ENCODE assay signal across 9 cellular contexts in the genomic region with DNA sequence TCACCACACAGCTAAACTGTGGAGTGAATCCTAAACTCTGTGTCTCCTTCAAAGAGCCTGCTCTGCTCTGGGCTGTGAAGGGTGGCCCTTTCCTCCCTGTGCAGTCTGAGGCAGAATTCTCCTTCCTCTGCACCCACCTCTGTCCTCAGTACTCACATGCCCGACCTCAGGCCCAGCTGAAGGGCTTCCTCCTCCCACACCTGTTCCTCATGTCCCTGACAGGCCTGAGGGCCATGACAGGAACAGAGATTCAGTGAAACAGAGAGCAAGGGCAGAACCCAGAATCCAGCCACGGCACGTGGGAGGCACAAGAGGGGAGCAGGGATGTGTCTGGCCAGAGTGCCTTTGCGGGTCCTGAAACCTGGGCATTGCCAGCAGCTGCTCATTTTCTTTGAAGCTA. TPM values are rescaled to one million over a fixed set of nuclear protein-coding genes. Genes with fewer than 3 reads are reported as not detected.
DNase-seq lines count a peak whose midpoint lies in the region; ATAC-seq and TF ChIP-seq lines count a peak whose summit lies in the region.
"Had no signal": no experiment of that assay in that cellular context is flagged by ENCODE, and none has a peak within 500 bp of the region (broad histone marks: within the 10 kb centered on the region; RNA-seq: fewer than 3 reads in every experiment).

No MANE protein-coding gene starts in this region.

- peak overlapping the region; percentile 26 for H2BK15ac ChIP-seq in mesenchymal stem cell (ENCODE audit: low read depth, poor library complexity, severe bottlenecking)

- POLR2A ChIA-PET in PC-3 (lab: Charles Lee; ENCODE audit: unreplicated experiment) = no interaction called here

- intact Hi-C loops in PC-3 (cut with micrococcal nuclease) (no loop called here), posterior cingulate gyrus (cut with DNase I) (no loop called here)

- CTCF ChIA-PET in PC-3 (lab: Charles Lee) = no interaction called here

- H3K36me3 ChIP-seq in mesenchymal stem cell (ENCODE audit: control insufficient read depth in 1 of 2, insufficient read depth in 2 of 2, low read depth in 1 of 2, low read length in 2 of 2) (peaks cover 0 to 9% of the 10 kb centered on the region in 2 experiments), PC-3 (ENCODE audit: low read depth, low read length) (no peaks in the 10 kb centered on the region; the same call in 1 of the 2 replicates)

- no peaks in the 10 kb centered on the region for H3K79me1 ChIP-seq in mesenchymal stem cell (replicated peaks; ENCODE audit: low read length, poor library complexity, severe bottlenecking)

- H3K4me1 ChIP-seq in mesenchymal stem cell (ENCODE audit: control insufficient read depth, insufficient read depth, low read depth, low read length) (peaks cover 31% of the 10 kb centered on the region), PC-3 (ENCODE audit: insufficient read depth, low read length) (no peaks in the 10 kb centered on the region)

- no peak overlapping the region for H3K4me3 ChIP-seq in GM12865 (ENCODE audit: low read depth, low read length)
- no peak overlapping the region for H3K4me3 ChIP-seq in mesenchymal stem cell (ENCODE audit: insufficient read depth in 1 of 2, low read depth in 1 of 2, low read length in 2 of 2)
- no peak overlapping the region for H3K4me3 ChIP-seq in PC-3 (ENCODE audit: low read length)

- H2AFZ ChIP-seq in mesenchymal stem cell (ENCODE audit: low read depth, low read length) = no peak overlapping the region
- no peak overlapping the region for H2AFZ ChIP-seq in PC-3 (ENCODE audit: low read length)

- no peaks in the 10 kb centered on the region for H3K9me3 ChIP-seq in mesenchymal stem cell (ENCODE audit: control insufficient read depth, low read length)
- H3K9me3 ChIP-seq in PC-3 (ENCODE audit: low read length) = no peaks in the 10 kb centered on the region

- H4K91ac ChIP-seq in mesenchymal stem cell (ENCODE audit: low read length) = peak overlapping the region; percentile 83

- H2BK12ac ChIP-seq in mesenchymal stem cell (ENCODE audit: low read length in 2 of 2) = peak overlapping the region; percentile 50 to 91

- peak overlapping the region; percentile 13 to 58 for H3K18ac ChIP-seq in mesenchymal stem cell (ENCODE audit: low read depth in 1 of 2, low read length in 2 of 2)

- peak overlapping the region; percentile 76 for H4K8ac ChIP-seq in mesenchymal stem cell (ENCODE audit: low read length)

- ATAC-seq in GM21390 (IDR thresholded peaks at IDR 0.05; ENCODE audit: unreplicated experiment) (peak; percentile 59), HG03432 (IDR thresholded peaks at IDR 0.05; ENCODE audit: unreplicated experiment) (peak; percentile 64), PC-3 (no peak)

- WGBS in mesenchymal stem cell = 86% methylated on average over 4 of the region's 4 CpGs

- H3K4me2 ChIP-seq in mesenchymal stem cell (ENCODE audit: low read length, poor library complexity, severe bottlenecking) (no peak overlapping the region), PC-3 (ENCODE audit: low read length) (no peak overlapping the region)

- peak overlapping the region; percentile 31 for H2AK5ac ChIP-seq in mesenchymal stem cell (ENCODE audit: low read length, severe bottlenecking)

- H3K14ac ChIP-seq in mesenchymal stem cell (ENCODE audit: low read length in 2 of 2) = no peak overlapping the region

- DNase-seq in GM12865 (ENCODE audit: low read depth) = peak; percentile 78
- no peak for DNase-seq in mesenchymal stem cell
- DNase-seq in HUDEP-2 (lab: John Stamatoyannopoulos, UW; ENCODE audit: unreplicated experiment in 76 of 76) = no peak
- DNase-seq in PC-3 = no peak
- no peak for DNase-seq in posterior cingulate gyrus
- no peak for DNase-seq in nucleus accumbens (lab: John Stamatoyannopoulos, UW)
- DNase-seq: effector memory CD4-positive, alpha-beta T cell had no signal

- H3K4ac ChIP-seq in mesenchymal stem cell (ENCODE audit: low read depth in 1 of 2, low read length in 2 of 2) = peak overlapping the region; percentile 35 to 60

- TF ChIP-seq CTCF in GM12865 (IDR thresholded peaks at IDR 0.05; ENCODE audit: insufficient read depth, low read depth, low read length, missing control alignments) (no peak), PC-3 (conservative IDR thresholded peaks at IDR 0.05; ENCODE audit: low read depth, low read length) (no peak)

- H3K79me2 ChIP-seq in PC-3 (ENCODE audit: low read length) = peaks cover 37% of the 10 kb centered on the region

- H2BK5ac ChIP-seq in mesenchymal stem cell (ENCODE audit: low read depth, low read length, poor library complexity, severe bottlenecking) = no peak overlapping the region

- no peak overlapping the region for H2BK120ac ChIP-seq in mesenchymal stem cell (ENCODE audit: low read depth, low read length)

- no peaks in the 10 kb centered on the region for H3K27me3 ChIP-seq in mesenchymal stem cell (ENCODE audit: control insufficient read depth in 1 of 2, insufficient read depth in 1 of 2, low read length in 2 of 2)
- no peaks in the 10 kb centered on the region for H3K27me3 ChIP-seq in PC-3 (ENCODE audit: low read length)

- no peak overlapping the region for H3K23ac ChIP-seq in mesenchymal stem cell (ENCODE audit: low read length in 2 of 2)

- H3K9ac ChIP-seq in mesenchymal stem cell (ENCODE audit: low read length) = peak overlapping the region; percentile 69
- H3K9ac ChIP-seq in PC-3 (ENCODE audit: low read length) = no peak overlapping the region

- no peaks in the 10 kb centered on the region for H3K9me2 ChIP-seq in PC-3 (replicated peaks; ENCODE audit: low read length)

- no peaks in the 10 kb centered on the region for H4K20me1 ChIP-seq in PC-3 (ENCODE audit: low read length)

- H3F3A ChIP-seq in PC-3 (ENCODE audit: low read length, unreplicated experiment) = no peaks in the 10 kb centered on the region

- no TSS peak for BruUV-seq in PC-3 (replicated peaks; lab: Mats Ljungman, UMichigan)

- H3K27ac ChIP-seq in mesenchymal stem cell (ENCODE audit: low read length, poor library complexity, severe bottlenecking) = no peak overlapping the region
- no peak overlapping the region for H3K27ac ChIP-seq in PC-3 (ENCODE audit: low read length)

RNA-seq across cellular contexts. Expression of gene CREB3L2, which starts 13.9 kb away (rescaled TPM):
- polyA plus RNA-seq in mesenchymal stem cell (2013, experiment 1 of 2) = 52.7 TPM
- polyA plus RNA-seq in mesenchymal stem cell (2013, experiment 2 of 2) = 51.1 TPM
- 9.3 and 18.1 TPM in 2 replicates for total RNA-seq in PC-3 (2014; rRNA removed)
